ENCODE assay signal across 8 cellular contexts in genomic region chrX:101051549-101052302, GRCh38. TPM values are rescaled to one million over a fixed set of nuclear protein-coding genes. Genes with fewer than 3 reads are reported as not detected.
DNase-seq lines count a peak whose midpoint lies in the region; ATAC-seq and TF ChIP-seq lines count a peak whose summit lies in the region.

A gene with protein sequence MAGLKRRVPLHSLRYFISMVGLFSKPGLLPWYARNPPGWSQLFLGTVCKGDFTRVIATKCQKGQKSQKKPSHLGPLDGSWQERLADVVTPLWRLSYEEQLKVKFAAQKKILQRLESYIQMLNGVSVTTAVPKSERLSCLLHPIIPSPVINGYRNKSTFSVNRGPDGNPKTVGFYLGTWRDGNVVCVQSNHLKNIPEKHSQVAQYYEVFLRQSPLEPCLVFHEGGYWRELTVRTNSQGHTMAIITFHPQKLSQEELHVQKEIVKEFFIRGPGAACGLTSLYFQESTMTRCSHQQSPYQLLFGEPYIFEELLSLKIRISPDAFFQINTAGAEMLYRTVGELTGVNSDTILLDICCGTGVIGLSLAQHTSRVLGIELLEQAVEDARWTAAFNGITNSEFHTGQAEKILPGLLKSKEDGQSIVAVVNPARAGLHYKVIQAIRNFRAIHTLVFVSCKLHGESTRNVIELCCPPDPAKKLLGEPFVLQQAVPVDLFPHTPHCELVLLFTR (minus strand): TSS chrX:101052111. CDS start chrX:101042289, 9,822 bp downstream.

- no peak for TF ChIP-seq CTCF in LNCaP clone FGC (IDR thresholded peaks at IDR 0.05; ENCODE audit: control insufficient read depth, extremely low read depth, insufficient read depth)
- TF ChIP-seq CTCF in foreskin keratinocyte (conservative IDR thresholded peaks at IDR 0.05), result no peak

- H3K4me2 ChIP-seq in neuronal stem cell (ENCODE audit: insufficient read depth, low read length, poor library complexity, severe bottlenecking), result peak within 1 kb of the TSS; percentile 46

- peak within 1 kb of the TSS; percentile 62 for H3K4me3 ChIP-seq in LNCaP clone FGC (ENCODE audit: low read depth, low read length)
- H3K4me3 ChIP-seq in neuronal stem cell (ENCODE audit: low read length in 2 of 2), result peak within 1 kb of the TSS; percentile 56 to 89
- peak within 1 kb of the TSS; percentile 59 to 88 (median 75) for H3K4me3 ChIP-seq in subcutaneous abdominal adipose tissue (ENCODE audit: low read depth in 1 of 5, low read length in 5 of 5)

- no peaks in the 10 kb centered on the region for H3K27me3 ChIP-seq in foreskin keratinocyte
- H3K27me3 ChIP-seq in neuronal stem cell (ENCODE audit: control insufficient read depth in 3 of 3, insufficient read depth in 3 of 3, low read depth in 1 of 3, low read length in 3 of 3), result no peaks in the 10 kb centered on the region
- no peaks in the 10 kb centered on the region for H3K27me3 ChIP-seq in subcutaneous abdominal adipose tissue (ENCODE audit: control insufficient read depth in 5 of 5, insufficient read depth in 4 of 5, low read length in 5 of 5)

- no peak within 1 kb of the TSS for H2BK120ac ChIP-seq in neuronal stem cell (ENCODE audit: low read depth, low read length)

- H2AFZ ChIP-seq in neuronal stem cell (ENCODE audit: low read length), result peak within 1 kb of the TSS; percentile 93

- no peak within 1 kb of the TSS for H3K4ac ChIP-seq in neuronal stem cell (ENCODE audit: low read length)

- no peak within 1 kb of the TSS for H2AK5ac ChIP-seq in neuronal stem cell (ENCODE audit: low read depth, low read length)

- H3K9me3 ChIP-seq in ES-I3 (ENCODE audit: control insufficient read depth, insufficient read depth, low read length) (no peaks in the 10 kb centered on the region), neuronal stem cell (replicated peaks in 1 of 2; ENCODE audit: control insufficient read depth in 2 of 2, insufficient read depth in 1 of 2, low read depth in 1 of 2, low read length in 2 of 2) (no peaks in the 10 kb centered on the region), subcutaneous abdominal adipose tissue (ENCODE audit: control insufficient read depth in 5 of 5, low read length in 5 of 5) (no peaks in the 10 kb centered on the region)

- no peak within 1 kb of the TSS for H2BK5ac ChIP-seq in neuronal stem cell (ENCODE audit: low read length)

- DNase-seq in H4 (ENCODE audit: low spot score) (peak; percentile 63), LNCaP clone FGC (ENCODE audit: low read depth) (peak; percentile 36), SIG-M5 (lab: John Stamatoyannopoulos, UW) (peak; percentile 71), activated gamma-delta T cell (lab: John Stamatoyannopoulos, UW) (peak; percentile 48), foreskin keratinocyte (peak; percentile 39 to 67), neuronal stem cell (ENCODE audit: low spot score) (peak; percentile 40)

- H3K36me3 ChIP-seq in ES-I3 (ENCODE audit: insufficient read depth, low read length) (no peaks in the 10 kb centered on the region), neuronal stem cell (replicated peaks in 1 of 2; ENCODE audit: control insufficient read depth in 2 of 2, insufficient read depth in 2 of 2, low read length in 2 of 2) (no peaks in the 10 kb centered on the region), subcutaneous abdominal adipose tissue (ENCODE audit: control insufficient read depth in 5 of 5, insufficient read depth in 5 of 5, low read length in 5 of 5) (no peaks in the 10 kb centered on the region)

- no peak within 1 kb of the TSS for H4K91ac ChIP-seq in neuronal stem cell (ENCODE audit: low read depth, low read length, poor library complexity)

- no peak within 1 kb of the TSS for H4K8ac ChIP-seq in neuronal stem cell (ENCODE audit: low read depth, low read length)

- peak; percentile 92 for ATAC-seq in foreskin keratinocyte

- no CpG with 5 or more reads among the region's 43 CpGs for WGBS in neuronal stem cell (ENCODE audit: extremely low coverage in 2 of 2, insufficient read length in 2 of 2, insufficient replicate concordance in 1 of 2), 2 donors

- H3K9ac ChIP-seq in ES-I3 (ENCODE audit: low read depth, low read length), result peak within 1 kb of the TSS; percentile 82
- peak within 1 kb of the TSS; percentile 72 for H3K9ac ChIP-seq in neuronal stem cell (ENCODE audit: low read depth, low read length, poor library complexity)
- peak within 1 kb of the TSS; percentile 53 to 74 (median 59) for H3K9ac ChIP-seq in subcutaneous abdominal adipose tissue (ENCODE audit: low read length in 5 of 5)

- no peak within 1 kb of the TSS for H2BK12ac ChIP-seq in neuronal stem cell (ENCODE audit: low read length)

- H3K18ac ChIP-seq in neuronal stem cell (ENCODE audit: low read length), result peak within 1 kb of the TSS; percentile 77

- no peak within 1 kb of the TSS for H3K23ac ChIP-seq in neuronal stem cell (ENCODE audit: low read depth, low read length, poor library complexity)

- H3K4me1 ChIP-seq in ES-I3 (ENCODE audit: insufficient read depth, low read length) (no peaks in the 10 kb centered on the region; the same call in 1 of the 2 replicates), foreskin keratinocyte (peaks cover 2% of the 10 kb centered on the region), neuronal stem cell (ENCODE audit: control insufficient read depth in 2 of 2, insufficient read depth in 1 of 2, low read depth in 1 of 2, low read length in 2 of 2) (peaks cover 0 to 2% of the 10 kb centered on the region in 2 donors), subcutaneous abdominal adipose tissue (ENCODE audit: control insufficient read depth in 5 of 5, insufficient read depth in 5 of 5, low read length in 5 of 5) (peaks cover 0 to 9% (median 5%) of the 10 kb centered on the region in 5 donors)

- peak within 1 kb of the TSS; percentile 55 for H3K27ac ChIP-seq in foreskin keratinocyte
- no peak within 1 kb of the TSS for H3K27ac ChIP-seq in neuronal stem cell (replicated peaks; ENCODE audit: low read length)
- peak within 1 kb of the TSS; percentile 75 for H3K27ac ChIP-seq in subcutaneous abdominal adipose tissue (ENCODE audit: low read depth, low read length)

- no peaks in the 10 kb centered on the region for H3K79me1 ChIP-seq in neuronal stem cell (ENCODE audit: low read depth, low read length)

- H3K14ac ChIP-seq in neuronal stem cell (ENCODE audit: low read length), result no peak within 1 kb of the TSS

- H2BK15ac ChIP-seq in neuronal stem cell (ENCODE audit: low read length), result no peak within 1 kb of the TSS

RNA-seq across cellular contexts. Expression of the gene that starts here (rescaled TPM):
- 10.1 and 13.2 TPM in 2 replicates for total RNA-seq in H4 (2014; rRNA removed; shearing (Covaris generic))
- total RNA-seq in foreskin keratinocyte, result 11.9 and 12.3 TPM in 2 replicates
- polyA plus RNA-seq in foreskin keratinocyte, result 4.5 and 5.4 TPM in 2 replicates
- polyA plus RNA-seq in neuronal stem cell (2013, experiment 1 of 2), result 5.8 TPM
- polyA plus RNA-seq in neuronal stem cell (2013, experiment 2 of 2), result 6.0 TPM
